ENCODE assay signal across 1 cellular context in genomic region chr2:164697688-164698290, GRCh38.
TF ChIP-seq lines count a peak whose summit lies in the region.

No MANE protein-coding gene starts in this region.

TF ChIP-seq in HepG2, 621 proteins besides CTCF, POLR2A, EP300 and RAD21 (continued from another document):
- TF ChIP-seq CREBL2 (CRISPR knock-in tag; IDR thresholded peaks at IDR 0.05; ENCODE audit: borderline replicate concordance) (no peak), ZNF432 (CRISPR knock-in tag; IDR thresholded peaks at IDR 0.05; ENCODE audit: borderline replicate concordance) (no peak), NR2F6 (IDR thresholded peaks at IDR 0.05) (no peak), NR2F6 (CRISPR knock-in tag; IDR thresholded peaks at IDR 0.05) (0 out of 2 replicates have a peak, but pooled peaks have one; percentile 23), ZNF232 (CRISPR knock-in tag; IDR thresholded peaks at IDR 0.05; ENCODE audit: borderline replicate concordance) (no peak), ETV5 (CRISPR knock-in tag; IDR thresholded peaks at IDR 0.05; ENCODE audit: borderline replicate concordance) (no peak), POGZ (CRISPR knock-in tag; IDR thresholded peaks at IDR 0.05) (0 out of 2 replicates have a peak, but pooled peaks have one; percentile 33), ASH2L (IDR thresholded peaks at IDR 0.05; ENCODE audit: insufficient read length, low read depth, low read length) (peak; percentile 30), CENPX (CRISPR knock-in tag; IDR thresholded peaks at IDR 0.05) (no peak), KLF16 (CRISPR knock-in tag; IDR thresholded peaks at IDR 0.05) (0 out of 4 replicates have a peak, but pooled peaks of 1 of the 2 experiments have one; percentile 37), ZNF572 (CRISPR knock-in tag; IDR thresholded peaks at IDR 0.05) (no peak), ZFP36L1 (CRISPR knock-in tag; IDR thresholded peaks at IDR 0.05) (no peak), MYNN (CRISPR knock-in tag; IDR thresholded peaks at IDR 0.05; ENCODE audit: low read depth) (no peak), THAP11 (CRISPR knock-in tag; IDR thresholded peaks at IDR 0.05) (no peak), CREB1 (IDR thresholded peaks at IDR 0.05) (no peak), CREB1 (CRISPR knock-in tag; IDR thresholded peaks at IDR 0.05) (peak; percentile 42; the same call in 1 of the 2 replicates), ZNF766 (CRISPR knock-in tag; IDR thresholded peaks at IDR 0.05; ENCODE audit: borderline replicate concordance) (no peak), ZNF7 (CRISPR knock-in tag; IDR thresholded peaks at IDR 0.05) (no peak), ZNF605 (CRISPR knock-in tag; IDR thresholded peaks at IDR 0.05) (no peak), ARID3A (IDR thresholded peaks at IDR 0.05; ENCODE audit: low read depth, low read length) (peak; percentile 90), KAT2B (IDR thresholded peaks at IDR 0.05; ENCODE audit: borderline replicate concordance, low read depth, low read length) (no peak), HDAC6 (IDR thresholded peaks at IDR 0.05; ENCODE audit: low read depth, low read length) (no peak), ZNF292 (CRISPR knock-in tag; IDR thresholded peaks at IDR 0.05; ENCODE audit: borderline replicate concordance, low read depth) (no peak), SMC3 (IDR thresholded peaks at IDR 0.05; ENCODE audit: low read length) (peak; percentile 70; the same call in 1 of the 2 replicates), FOXA3 (CRISPR knock-in tag; IDR thresholded peaks at IDR 0.05) (no peak), SNAPC2 (CRISPR knock-in tag; IDR thresholded peaks at IDR 0.05) (no peak), PHF21A (CRISPR knock-in tag; IDR thresholded peaks at IDR 0.05) (no peak)
- TF ChIP-seq, protein P1, sequence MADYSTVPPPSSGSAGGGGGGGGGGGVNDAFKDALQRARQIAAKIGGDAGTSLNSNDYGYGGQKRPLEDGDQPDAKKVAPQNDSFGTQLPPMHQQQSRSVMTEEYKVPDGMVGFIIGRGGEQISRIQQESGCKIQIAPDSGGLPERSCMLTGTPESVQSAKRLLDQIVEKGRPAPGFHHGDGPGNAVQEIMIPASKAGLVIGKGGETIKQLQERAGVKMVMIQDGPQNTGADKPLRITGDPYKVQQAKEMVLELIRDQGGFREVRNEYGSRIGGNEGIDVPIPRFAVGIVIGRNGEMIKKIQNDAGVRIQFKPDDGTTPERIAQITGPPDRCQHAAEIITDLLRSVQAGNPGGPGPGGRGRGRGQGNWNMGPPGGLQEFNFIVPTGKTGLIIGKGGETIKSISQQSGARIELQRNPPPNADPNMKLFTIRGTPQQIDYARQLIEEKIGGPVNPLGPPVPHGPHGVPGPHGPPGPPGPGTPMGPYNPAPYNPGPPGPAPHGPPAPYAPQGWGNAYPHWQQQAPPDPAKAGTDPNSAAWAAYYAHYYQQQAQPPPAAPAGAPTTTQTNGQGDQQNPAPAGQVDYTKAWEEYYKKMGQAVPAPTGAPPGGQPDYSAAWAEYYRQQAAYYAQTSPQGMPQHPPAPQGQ (CRISPR knock-in tag; IDR thresholded peaks at IDR 0.05; ENCODE audit: borderline replicate concordance) = no peak
